Comparison of ENCODE assay signal across 2 cellular contexts in genomic region chr19:55673889-55674288, GRCh38.
TF ChIP-seq lines count a peak whose summit lies in the region.

No MANE protein-coding gene starts in this region.

TF ChIP-seq in H1, 55 proteins besides CTCF, POLR2A, EP300 and RAD21:
- TF ChIP-seq CTBP2 (IDR thresholded peaks at IDR 0.05; ENCODE audit: borderline replicate concordance, insufficient read depth, insufficient read length, low read length) (no peak), TAF7 (optimal IDR thresholded peaks at IDR 0.05; ENCODE audit: borderline replicate concordance, low read depth, low read length) (no peak), CHD2 (IDR thresholded peaks at IDR 0.05; ENCODE audit: low read length) (no peak), RFX5 (IDR thresholded peaks at IDR 0.05; ENCODE audit: borderline replicate concordance, low read depth, low read length) (no peak), CEBPB (IDR thresholded peaks at IDR 0.05; ENCODE audit: low read depth, low read length) (no peak), POLR2AphosphoS5 (IDR thresholded peaks at IDR 0.05; ENCODE audit: low read depth, low read length) (no peak), ATF2 (IDR thresholded peaks at IDR 0.05; ENCODE audit: low read length) (no peak), RXRA (IDR thresholded peaks at IDR 0.05; ENCODE audit: insufficient read depth, low read depth, low read length) (no peak), KDM1A (IDR thresholded peaks at IDR 0.05; ENCODE audit: borderline replicate concordance, low read length) (no peak), ZNF274 (IDR thresholded peaks at IDR 0.05; ENCODE audit: borderline replicate concordance, extremely low read depth, low read length) (no peak), CBX8 (IDR thresholded peaks at IDR 0.05; ENCODE audit: borderline replicate concordance, low read depth, low read length) (no peak), PHF8 (conservative IDR thresholded peaks at IDR 0.05; ENCODE audit: low read depth, low read length) (no peak), GTF2F1 (IDR thresholded peaks at IDR 0.05; ENCODE audit: borderline replicate concordance, low read depth, low read length) (no peak), HDAC6 (IDR thresholded peaks at IDR 0.05; ENCODE audit: low read depth, low read length) (no peak), SAP30 (IDR thresholded peaks at IDR 0.05; ENCODE audit: insufficient read depth, insufficient replicate concordance, low read length) (no peak), TCF12 (IDR thresholded peaks at IDR 0.05; ENCODE audit: low read depth, low read length) (no peak), CREB1 (IDR thresholded peaks at IDR 0.05) (no peak), SP4 (IDR thresholded peaks at IDR 0.05; ENCODE audit: low read length) (no peak), NANOG (IDR thresholded peaks at IDR 0.05; ENCODE audit: insufficient read depth, low read depth, low read length, poor library complexity, severe bottlenecking) (no peak)

TF ChIP-seq in HEK293T, 16 proteins besides CTCF, POLR2A, EP300 and RAD21:
- TF ChIP-seq ARNT (IDR thresholded peaks at IDR 0.05) (no peak), HDGF (IDR thresholded peaks at IDR 0.05; ENCODE audit: borderline replicate concordance) (no peak), ZNF384 (IDR thresholded peaks at IDR 0.05) (no peak), SP1 (IDR thresholded peaks at IDR 0.05) (no peak), ELF4 (IDR thresholded peaks at IDR 0.05) (no peak), NFRKB (IDR thresholded peaks at IDR 0.05) (no peak), FOXK2 (IDR thresholded peaks at IDR 0.05) (no peak), LEF1 (IDR thresholded peaks at IDR 0.05; ENCODE audit: borderline replicate concordance) (no peak), BHLHE40 (IDR thresholded peaks at IDR 0.05; ENCODE audit: borderline replicate concordance) (no peak), SUZ12 (IDR thresholded peaks at IDR 0.05) (no peak), TARDBP (IDR thresholded peaks at IDR 0.05) (no peak), CTBP1 (IDR thresholded peaks at IDR 0.05; ENCODE audit: borderline replicate concordance) (no peak), FOXM1 (IDR thresholded peaks at IDR 0.05; ENCODE audit: borderline replicate concordance) (no peak), PKNOX1 (IDR thresholded peaks at IDR 0.05) (no peak), FOXA1 (IDR thresholded peaks at IDR 0.05) (no peak), L3MBTL2 (conservative IDR thresholded peaks at IDR 0.05) (no peak)
